Comparison of ENCODE assay signal across 1 cellular context in genomic region chr10:125094111-125094705, GRCh38.
TF ChIP-seq lines count a peak whose summit lies in the region.

No MANE protein-coding gene starts in this region.

TF ChIP-seq in H1, 55 proteins besides CTCF, POLR2A, EP300 and RAD21 (continued from another document):
- no peak for TF ChIP-seq SP2 (IDR thresholded peaks at IDR 0.05; ENCODE audit: low read length)
